In genomic region chr12:106840217-106840616, GRCh38 we compare ENCODE assay signal across 8 cellular contexts.
A peak's percentile ranks its signal among the peaks of the same experiment; 100 is the strongest.
DNase-seq lines count a peak whose midpoint lies in the region; ATAC-seq and TF ChIP-seq lines count a peak whose summit lies in the region.

No MANE protein-coding gene starts in this region.

- peaks cover 0 to 29% (median 14%) of the 10 kb centered on the region in 6 donors for H3K4me1 ChIP-seq in spleen

- peaks cover 31% of the 10 kb centered on the region for H3K4me1 Mint-ChIP-seq in WTC11

- CTCF ChIA-PET in AG04449 (lab: Yijun Ruan, JAX): interaction anchor here (0.5 to 4.6 kb wide), 16 partner anchors 9 to 616 kb away, joined by 3 to 46 read pairs (median 6); partner anchors contain the start of gene POLR3B
- CTCF ChIA-PET in WTC11 (lab: Charles Lee): interaction anchor here (1.2 to 4.0 kb wide), 3 partner anchors 79 to 483 kb away, joined by 3 to 49 read pairs (median 21); partner anchors contain the start of gene POLR3B

- H3K9me3 Mint-ChIP-seq in WTC11: no peaks in the 10 kb centered on the region

- peak; percentile 43; the same call in 1 of the 2 replicates for ATAC-seq in WTC11
- peak; percentile 72 for ATAC-seq in left colon

- intact Hi-C loops in left colon (cut with DNase I, micrococcal nuclease): loop anchor here in 1 of 2 donors (10.0 kb wide), 1 partner anchor 455 kb away; no protein-coding TSS in a partner anchor
- intact Hi-C loops in posterior vena cava (cut with DNase I): loop anchor here in 1 of 2 donors (10.0 kb wide), 1 partner anchor 455 kb away; no protein-coding TSS in a partner anchor
- intact Hi-C loops in spleen (cut with DNase I; ENCODE audit: low total_unique reads): loop anchor here (5.0 kb wide), 1 partner anchor 453 kb away; no protein-coding TSS in a partner anchor

- H3K36me3 ChIP-seq in spleen: peaks cover 0 to 29% (median 6%) of the 10 kb centered on the region in 6 donors

- TF ChIP-seq CTCF in AG04449 (IDR thresholded peaks at IDR 0.05; ENCODE audit: insufficient read depth, low read length, missing control alignments) (no peak), WTC11 (IDR thresholded peaks at IDR 0.05) (no peak), spleen (IDR thresholded peaks at IDR 0.05 in 8 of 11, conservative IDR thresholded peaks at IDR 0.05 in 3 of 11) (no peak)

- DNase-seq in AG04449 (ENCODE audit: low read depth, low spot score) (peak; percentile 10), HuH-7 (ENCODE audit: low spot score) (peak; percentile 37), WTC11 (ENCODE audit: low spot score) (no peak), left colon (no peak), posterior vena cava (ENCODE audit: low spot score) (no peak), SW 1271 (lab: John Stamatoyannopoulos, UW) (no peak), spleen (no peak)
- DNase-seq in effector CD8-positive, alpha-beta T cell (lab: John Stamatoyannopoulos, UW): no peak

- H3K27ac Mint-ChIP-seq in WTC11: peak overlapping the region; percentile 64

- H3K27ac ChIP-seq in spleen: peak overlapping the region in 3 of 8 donors; percentile 7 to 43 (median 39)

- H3K27me3 Mint-ChIP-seq in WTC11 (ENCODE audit: low read depth): no peaks in the 10 kb centered on the region

- WGBS in spleen, 5 donors: 27 to 52% (median 46%) methylated on average over 2 of the region's 2 CpGs

- no peak overlapping the region for H3K4me3 ChIP-seq in AG04449 (ENCODE audit: low read depth, low read length)
- no peak overlapping the region for H3K4me3 ChIP-seq in spleen

- H3K4me3 Mint-ChIP-seq in WTC11: peak overlapping the region; percentile 12; the same call in 1 of the 2 replicates

- POLR2A ChIA-PET in AG04449 (lab: Yijun Ruan, JAX) (interaction anchor here (0.7 kb wide), 1 partner anchor 51 kb away, joined by 3 read pairs; no protein-coding TSS in a partner anchor), WTC11 (lab: Charles Lee) (no interaction called here)

- H3K9me3 ChIP-seq in spleen: no peaks in the 10 kb centered on the region

- TF ChIP-seq POLR2A in spleen (IDR thresholded peaks at IDR 0.05): no peak

- peaks cover 8% of the 10 kb centered on the region for H3K36me3 Mint-ChIP-seq in WTC11

- no peaks in the 10 kb centered on the region for H3K27me3 ChIP-seq in spleen (replicated peaks in 1 of 7)

TF ChIP-seq in WTC11, 78 proteins besides CTCF, POLR2A, EP300 and RAD21 (continues in another document):
- TF ChIP-seq AFF4 (CRISPR knock-in tag; IDR thresholded peaks at IDR 0.05; ENCODE audit: borderline replicate concordance) (no peak), PRDM15 (CRISPR knock-in tag; IDR thresholded peaks at IDR 0.05) (no peak), CREM (CRISPR knock-in tag; IDR thresholded peaks at IDR 0.05) (no peak), SOX15 (CRISPR knock-in tag; IDR thresholded peaks at IDR 0.05) (no peak), ERG (CRISPR knock-in tag; IDR thresholded peaks at IDR 0.05) (no peak), GABPB1 (CRISPR knock-in tag; IDR thresholded peaks at IDR 0.05) (no peak), IRF1 (CRISPR knock-in tag; IDR thresholded peaks at IDR 0.05) (no peak), KAT7 (CRISPR knock-in tag; IDR thresholded peaks at IDR 0.05; ENCODE audit: borderline replicate concordance) (no peak), ZNF671 (CRISPR knock-in tag; IDR thresholded peaks at IDR 0.05) (no peak), E2F4 (CRISPR knock-in tag; IDR thresholded peaks at IDR 0.05; ENCODE audit: borderline replicate concordance, low read depth) (no peak), ATF6 (CRISPR knock-in tag; IDR thresholded peaks at IDR 0.05) (no peak)

Comparison
In these comparisons a context has a peak if more than half of its experiments do, and no peak if none do; other contexts are left out.
1. DNase-seq: peak in AG04449 (single experiment) and HuH-7 (single experiment); none in WTC11 (single experiment), left colon (0 of 2), posterior vena cava (single experiment), effector CD8-positive, alpha-beta T cell (single experiment), SW 1271 (0 of 2) and spleen (single experiment).